In the genomic region with DNA sequence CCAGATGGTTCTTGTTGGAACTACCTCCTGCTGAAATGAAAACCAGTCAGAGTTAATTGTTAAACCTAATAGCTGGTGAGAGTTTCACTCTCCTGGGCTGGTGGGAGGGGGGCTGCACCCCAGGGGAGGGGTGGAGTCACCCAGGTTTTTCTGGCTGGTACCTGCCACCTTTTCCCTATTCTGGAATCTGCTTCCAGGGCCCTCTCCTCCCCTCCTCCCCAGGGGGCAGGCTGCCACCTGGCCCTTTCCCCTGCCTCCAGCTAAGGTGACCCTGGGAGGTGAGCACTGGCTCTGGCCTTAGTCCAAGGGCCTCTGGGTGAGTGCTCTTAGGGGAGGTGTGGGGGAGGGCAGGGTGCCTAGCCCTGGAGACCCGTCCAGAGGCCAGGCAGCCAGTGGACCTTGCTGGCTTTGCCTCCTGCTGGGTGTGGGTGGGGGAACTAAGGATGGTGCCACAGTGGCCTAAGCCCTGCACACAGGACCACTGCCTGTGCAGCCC, we compare ENCODE assay signal across 2 cellular contexts.
TF ChIP-seq lines count a peak whose summit lies in the region.

No MANE protein-coding gene starts in this region.

TF ChIP-seq in A549, 52 proteins besides CTCF, POLR2A, EP300 and RAD21 (continued from another document):
- TF ChIP-seq, protein P1, sequence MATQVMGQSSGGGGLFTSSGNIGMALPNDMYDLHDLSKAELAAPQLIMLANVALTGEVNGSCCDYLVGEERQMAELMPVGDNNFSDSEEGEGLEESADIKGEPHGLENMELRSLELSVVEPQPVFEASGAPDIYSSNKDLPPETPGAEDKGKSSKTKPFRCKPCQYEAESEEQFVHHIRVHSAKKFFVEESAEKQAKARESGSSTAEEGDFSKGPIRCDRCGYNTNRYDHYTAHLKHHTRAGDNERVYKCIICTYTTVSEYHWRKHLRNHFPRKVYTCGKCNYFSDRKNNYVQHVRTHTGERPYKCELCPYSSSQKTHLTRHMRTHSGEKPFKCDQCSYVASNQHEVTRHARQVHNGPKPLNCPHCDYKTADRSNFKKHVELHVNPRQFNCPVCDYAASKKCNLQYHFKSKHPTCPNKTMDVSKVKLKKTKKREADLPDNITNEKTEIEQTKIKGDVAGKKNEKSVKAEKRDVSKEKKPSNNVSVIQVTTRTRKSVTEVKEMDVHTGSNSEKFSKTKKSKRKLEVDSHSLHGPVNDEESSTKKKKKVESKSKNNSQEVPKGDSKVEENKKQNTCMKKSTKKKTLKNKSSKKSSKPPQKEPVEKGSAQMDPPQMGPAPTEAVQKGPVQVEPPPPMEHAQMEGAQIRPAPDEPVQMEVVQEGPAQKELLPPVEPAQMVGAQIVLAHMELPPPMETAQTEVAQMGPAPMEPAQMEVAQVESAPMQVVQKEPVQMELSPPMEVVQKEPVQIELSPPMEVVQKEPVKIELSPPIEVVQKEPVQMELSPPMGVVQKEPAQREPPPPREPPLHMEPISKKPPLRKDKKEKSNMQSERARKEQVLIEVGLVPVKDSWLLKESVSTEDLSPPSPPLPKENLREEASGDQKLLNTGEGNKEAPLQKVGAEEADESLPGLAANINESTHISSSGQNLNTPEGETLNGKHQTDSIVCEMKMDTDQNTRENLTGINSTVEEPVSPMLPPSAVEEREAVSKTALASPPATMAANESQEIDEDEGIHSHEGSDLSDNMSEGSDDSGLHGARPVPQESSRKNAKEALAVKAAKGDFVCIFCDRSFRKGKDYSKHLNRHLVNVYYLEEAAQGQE (IDR thresholded peaks at IDR 0.05), result no peak
- TF ChIP-seq GATA3 (IDR thresholded peaks at IDR 0.05; ENCODE audit: borderline replicate concordance), result no peak

TF ChIP-seq in Ishikawa, 13 proteins besides CTCF, POLR2A, EP300 and RAD21 (continued from another document):
- TF ChIP-seq, protein P1 (IDR thresholded peaks at IDR 0.05; ENCODE audit: low read depth), result no peak
- TF ChIP-seq CEBPB (IDR thresholded peaks at IDR 0.05), result no peak
- no peak for TF ChIP-seq TAF1 (IDR thresholded peaks at IDR 0.05; ENCODE audit: low read depth)
- 0 out of 2 replicates have a peak, but pooled peaks have one; percentile 9 for TF ChIP-seq YY1 (IDR thresholded peaks at IDR 0.05; ENCODE audit: low read depth)
- TF ChIP-seq USF1 (IDR thresholded peaks at IDR 0.05), result no peak
- TF ChIP-seq EGR1 (IDR thresholded peaks at IDR 0.05), result peak; percentile 8
